18 cellular contexts compared by ENCODE assay signal in the genomic region with DNA sequence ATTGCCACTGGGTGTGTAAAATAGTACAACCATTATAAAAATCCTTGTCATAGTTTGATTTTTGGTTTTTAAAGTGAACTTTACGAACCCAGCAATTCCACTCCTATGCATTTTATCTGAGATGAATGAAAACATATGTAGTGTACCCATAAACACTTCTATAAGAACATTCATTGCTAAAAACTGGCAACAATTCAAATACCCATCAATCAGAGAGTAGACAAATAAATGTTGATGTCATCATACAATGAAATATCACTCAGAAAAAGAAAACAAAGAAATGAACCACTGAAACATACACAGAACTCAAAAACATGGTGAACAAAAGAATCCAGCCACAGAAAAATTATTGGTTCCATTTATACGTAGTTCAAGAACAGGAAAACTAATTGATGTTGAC.
DNase-seq lines count a peak whose midpoint lies in the region; ATAC-seq and TF ChIP-seq lines count a peak whose summit lies in the region.
"Had no signal": no experiment of that assay in that cellular context is flagged by ENCODE, and none has a peak within 500 bp of the region (broad histone marks: within the 10 kb centered on the region; RNA-seq: fewer than 3 reads in every experiment).

No MANE protein-coding gene starts in this region.

- H3K4me1 ChIP-seq in trophoblast cell (ENCODE audit: control insufficient read depth in 1 of 2, insufficient read depth in 2 of 2, low read length in 2 of 2), result no peaks in the 10 kb centered on the region

- no peak overlapping the region for H2BK5ac ChIP-seq in trophoblast cell (ENCODE audit: low read depth, low read length, poor library complexity)

- H4K91ac ChIP-seq in trophoblast cell (ENCODE audit: low read depth, low read length), result no peak overlapping the region

- H3K4me3 ChIP-seq in epithelial cell of esophagus (ENCODE audit: low read length), result no peak overlapping the region
- no peak overlapping the region for H3K4me3 ChIP-seq in trophoblast cell (ENCODE audit: low read depth, low read length)
- H3K4me3 ChIP-seq: PC-9 had no signal

- H2BK120ac ChIP-seq in trophoblast cell (ENCODE audit: insufficient read depth, low read length, poor library complexity), result no peak overlapping the region

- H4K8ac ChIP-seq in trophoblast cell (ENCODE audit: low read depth, low read length), result no peak overlapping the region

- no peaks in the 10 kb centered on the region for H3K36me3 ChIP-seq in trophoblast cell (ENCODE audit: control insufficient read depth in 1 of 2, insufficient read depth in 2 of 2, low read length in 2 of 2)

- WGBS in trophoblast cell (ENCODE audit: extremely low coverage, insufficient coverage, insufficient read length), result no CpG with 5 or more reads among the region's 2 CpGs

- H3K79me1 ChIP-seq in trophoblast cell (ENCODE audit: low read length), result no peaks in the 10 kb centered on the region

- no peak overlapping the region for H3K9ac ChIP-seq in trophoblast cell (ENCODE audit: low read length)

- no peak overlapping the region for H3K23ac ChIP-seq in trophoblast cell (ENCODE audit: low read length)

- no peak overlapping the region for H3K14ac ChIP-seq in trophoblast cell (ENCODE audit: low read length)

- ATAC-seq in GM18909 (IDR thresholded peaks at IDR 0.05; ENCODE audit: poor library complexity, unreplicated experiment) (no peak), HG03342 (IDR thresholded peaks at IDR 0.05; ENCODE audit: unreplicated experiment) (no peak)

- no peak for TF ChIP-seq CTCF in epithelial cell of esophagus (IDR thresholded peaks at IDR 0.05; ENCODE audit: insufficient read depth, low read depth, low read length, missing control alignments)

- H2AFZ ChIP-seq in trophoblast cell (ENCODE audit: insufficient read depth, low read length, poor library complexity), result no peak overlapping the region
- H2AFZ ChIP-seq: PC-9 had no signal

- no peak overlapping the region for H4K12ac ChIP-seq in trophoblast cell (ENCODE audit: low read depth, low read length)

- H3K4me2 ChIP-seq in trophoblast cell (ENCODE audit: low read length), result no peak overlapping the region
- H3K4me2 ChIP-seq: PC-9 had no signal

- H3K18ac ChIP-seq in trophoblast cell (ENCODE audit: low read length), result no peak overlapping the region

- H3K27ac ChIP-seq in trophoblast cell (ENCODE audit: low read depth, low read length), result no peak overlapping the region
- H3K27ac ChIP-seq: 22Rv1, PC-9 had no signal

- no peak overlapping the region for H2BK12ac ChIP-seq in trophoblast cell (ENCODE audit: low read length)

- DNase-seq in DMS53 (lab: John Stamatoyannopoulos, UW) (peak; percentile 34), DMS53 treated with DMSO at 0.1 percent for 48 hours (lab: John Stamatoyannopoulos, UW; ENCODE audit: unreplicated experiment) (no peak), SHP77 treated with DMSO at 0.1 percent for 48 hours (lab: John Stamatoyannopoulos, UW) (peak; percentile 27), epithelial cell of esophagus (ENCODE audit: low read depth) (peak; percentile 61), NCI-H345 (lab: John Stamatoyannopoulos, UW) (no peak), trophoblast cell (no peak)
- DNase-seq: DMS 273 treated with DMSO at 0.1 percent for 48 hours, GDM1, H9, NCI-H1694 treated with DMSO at 0.1 percent for 48 hours, NCI-H2107, NCI-H2227 treated with DMSO at 0.1 percent for 48 hours, NCI-H526, SW 1271 had no signal

- no peak overlapping the region for H3K4ac ChIP-seq in trophoblast cell (ENCODE audit: low read depth, low read length)

- no peaks in the 10 kb centered on the region for H3K79me2 ChIP-seq in trophoblast cell (ENCODE audit: control insufficient read depth, insufficient read depth, low read length, poor library complexity)

- H3K27me3 ChIP-seq in trophoblast cell (ENCODE audit: insufficient read depth, low read length), result no peaks in the 10 kb centered on the region

- no peaks in the 10 kb centered on the region for H3K9me3 ChIP-seq in trophoblast cell (ENCODE audit: insufficient read depth, low read depth, low read length)

- no peak overlapping the region for H2AK5ac ChIP-seq in trophoblast cell (ENCODE audit: low read length)

Comparison
In these comparisons a context has a peak if more than half of its experiments do, and no peak if none do; other contexts are left out.
1. DNase-seq: peak in DMS53 (single experiment), SHP77 treated with DMSO at 0.1 percent for 48 hours (single experiment) and epithelial cell of esophagus (single experiment); none in DMS53 treated with DMSO at 0.1 percent for 48 hours (single experiment), NCI-H345 (single experiment) and trophoblast cell (0 of 2).